20 cellular contexts compared by ENCODE assay signal in the genomic region with DNA sequence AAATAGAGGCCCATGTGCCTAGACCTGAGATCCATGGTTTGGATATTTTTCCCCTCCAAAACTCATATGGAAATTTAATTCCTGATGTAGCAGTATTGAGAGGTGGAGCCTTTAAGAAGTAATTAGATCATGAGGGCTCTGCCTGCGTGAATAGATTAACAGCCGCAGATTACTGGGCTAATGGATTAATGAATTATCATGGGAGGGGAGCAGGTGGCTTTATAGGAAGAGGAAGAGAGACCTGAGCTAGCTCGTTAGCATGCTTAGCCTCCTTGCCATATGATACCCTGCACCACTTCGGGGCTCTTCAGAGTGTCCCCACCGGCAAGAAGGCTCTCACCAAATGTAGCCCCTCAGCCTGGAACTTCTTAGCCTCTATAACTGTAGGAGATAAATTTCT. TPM values are rescaled to one million over a fixed set of nuclear protein-coding genes. Genes with fewer than 3 reads are reported as not detected.
DNase-seq lines count a peak whose midpoint lies in the region; ATAC-seq and TF ChIP-seq lines count a peak whose summit lies in the region.
"Had no signal": no experiment of that assay in that cellular context is flagged by ENCODE, and none has a peak within 500 bp of the region (broad histone marks: within the 10 kb centered on the region; RNA-seq: fewer than 3 reads in every experiment).

No MANE protein-coding gene starts in this region.

- H3K36me3 ChIP-seq in esophagus muscularis mucosa (no peaks in the 10 kb centered on the region), psoas muscle (ENCODE audit: insufficient read depth in 1 of 2, low read depth in 1 of 2) (no peaks in the 10 kb centered on the region)
- H3K36me3 ChIP-seq: Peyer's patch had no signal

- TF ChIP-seq POLR2A in esophagus muscularis mucosa (IDR thresholded peaks at IDR 0.05; ENCODE audit: low read depth): no peak

- peaks cover 0 to 99% (median 73%) of the 10 kb centered on the region in 4 donors for H3K4me1 ChIP-seq in esophagus muscularis mucosa
- no peaks in the 10 kb centered on the region for H3K4me1 ChIP-seq in psoas muscle

- DNase-seq in NCI-H1105 (lab: John Stamatoyannopoulos, UW) (peak; percentile 70), NCI-H146 (lab: John Stamatoyannopoulos, UW) (peak; percentile 65), NCI-H69 (lab: John Stamatoyannopoulos, UW) (peak; percentile 51), esophagus muscularis mucosa (ENCODE audit: extremely low spot score) (peak; percentile 50), medulla oblongata (ENCODE audit: extremely low spot score) (no peak), psoas muscle (no peak), UCSD-AML1 (lab: John Stamatoyannopoulos, UW; ENCODE audit: unreplicated experiment) (no peak)
- DNase-seq: ACHN, AML-193, DMS153, HFFc6, IMR-90, Karpas-422, MM.1S, NCI-H1694, NCI-H526, Peyer's patch had no signal

- H3K4me3 ChIP-seq in esophagus muscularis mucosa (no peak overlapping the region), psoas muscle (no peak overlapping the region)
- H3K4me3 ChIP-seq: Peyer's patch had no signal

- no peaks in the 10 kb centered on the region for H3K9me3 ChIP-seq in esophagus muscularis mucosa
- no peaks in the 10 kb centered on the region for H3K9me3 ChIP-seq in psoas muscle
- H3K9me3 ChIP-seq: Peyer's patch had no signal

- TF ChIP-seq CTCF in esophagus muscularis mucosa (IDR thresholded peaks at IDR 0.05) (no peak), psoas muscle (IDR thresholded peaks at IDR 0.05) (no peak)

- no peak for TF ChIP-seq EP300 in esophagus muscularis mucosa (IDR thresholded peaks at IDR 0.05)

- intact Hi-C loops in esophagus muscularis mucosa (cut with DNase I) (no loop called here), psoas muscle (cut with DNase I) (no loop called here)

- WGBS in esophagus muscularis mucosa: 88% methylated on average over 5 of the region's 5 CpGs
- 70 to 81% (median 71%) methylated on average over 5 of the region's 5 CpGs for WGBS in psoas muscle, 3 donors

- peak overlapping the region in 1 of 4 donors; percentile 17 for H3K27ac ChIP-seq in esophagus muscularis mucosa (replicated peaks in 1 of 4)
- H3K27ac ChIP-seq in psoas muscle: no peak overlapping the region
- H3K27ac ChIP-seq: Peyer's patch had no signal

- no peak for ATAC-seq in psoas muscle
- no peak for ATAC-seq in HG03097 (IDR thresholded peaks at IDR 0.05; ENCODE audit: low FRiP score, unreplicated experiment)
- ATAC-seq: Right ventricle myocardium inferior had no signal

- no peaks in the 10 kb centered on the region for H3K27me3 ChIP-seq in esophagus muscularis mucosa
- no peaks in the 10 kb centered on the region for H3K27me3 ChIP-seq in psoas muscle (ENCODE audit: insufficient read depth in 3 of 3, low read length in 2 of 3)
- H3K27me3 ChIP-seq: Peyer's patch had no signal

RNA-seq across cellular contexts. Expression of gene ARHGEF26, which starts 15.8 kb away (rescaled TPM):
- total RNA-seq in esophagus muscularis mucosa (100 to 1,000 TPM; 124 to 158 (median 132) TPM), psoas muscle (1 to 10 TPM in 1 of 4 donors, under 1 TPM in 3; 0.37 to 1.8 (median 0.57) TPM)
- polyA plus RNA-seq in psoas muscle: under 1 TPM; 0.35 to 0.53 (median 0.39) TPM
- polyA plus RNA-seq: CD14-positive monocyte had no signal

Comparison
In these comparisons a context has a peak if more than half of its experiments do, and no peak if none do; other contexts are left out.
1. DNase-seq: peak in NCI-H1105 (single experiment), NCI-H146 (single experiment), NCI-H69 (single experiment) and esophagus muscularis mucosa (single experiment); none in medulla oblongata (single experiment), psoas muscle (0 of 2) and UCSD-AML1 (single experiment).
2. RNA of gene ARHGEF26, which starts 15.8 kb away (total RNA-seq): 124 to 158 TPM in esophagus muscularis mucosa; 0.37 to 1.8 TPM in psoas muscle; every median in the first group is over 10 times any median in the second.